22 cellular contexts compared by ENCODE assay signal in the genomic region with DNA sequence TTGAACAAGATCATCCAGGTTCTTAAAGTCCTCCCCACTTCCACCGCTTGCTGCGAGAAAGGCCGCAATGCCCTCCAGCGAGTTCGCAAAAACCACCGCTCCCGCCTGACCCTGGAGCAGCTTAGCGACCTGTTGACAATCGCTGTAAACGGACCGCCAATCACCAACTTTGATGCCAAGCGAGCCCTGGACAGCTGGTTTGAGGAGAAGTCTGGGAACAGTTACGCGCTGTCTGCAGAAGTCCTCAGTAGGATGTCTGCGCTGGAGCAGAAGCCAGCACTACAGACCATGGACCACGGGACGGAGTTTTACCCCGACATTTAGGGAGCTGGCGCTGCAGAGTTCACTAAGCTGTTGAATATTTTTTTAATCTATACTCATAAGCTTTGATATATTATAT. TPM values are rescaled to one million over a fixed set of nuclear protein-coding genes. Genes with fewer than 3 reads are reported as not detected.
"Had no signal": no experiment of that assay in that cellular context is flagged by ENCODE, and none has a peak within 500 bp of the region (broad histone marks: within the 10 kb centered on the region; RNA-seq: fewer than 3 reads in every experiment).

No MANE protein-coding gene starts in this region.

- H3K27me3 ChIP-seq: dorsolateral prefrontal cortex, esophagus squamous epithelium, gastrocnemius medialis, heart right ventricle, left lung had no signal

- H3K27ac ChIP-seq: coronary artery, dorsolateral prefrontal cortex, epithelial cell of prostate, esophagus squamous epithelium, gastrocnemius medialis, heart right ventricle, left lung, lower lobe of right lung had no signal

- H3K4me3 ChIP-seq: coronary artery, dorsolateral prefrontal cortex, esophagus squamous epithelium, gastrocnemius medialis, heart right ventricle, left lung, lower lobe of right lung, mucosa of descending colon had no signal

- H3K4me1 ChIP-seq: esophagus squamous epithelium, gastrocnemius medialis, heart right ventricle, left lung, lower lobe of right lung had no signal

- DNase-seq: dermis blood vessel endothelial cell; effector CD4-positive, alpha-beta T cell; effector memory CD4-positive, alpha-beta T cell; erythroblast; esophagus squamous epithelium; foreskin fibroblast; foreskin melanocyte; gastrocnemius medialis; glutamatergic neuron; heart right ventricle; hippocampal formation; left cardiac atrium; left lung; left ventricle myocardium superior; lower lobe of right lung; mesenchymal stem cell; mucosa of descending colon had no signal

- H3K9me3 ChIP-seq: esophagus squamous epithelium, gastrocnemius medialis, heart right ventricle, left lung, lower lobe of right lung, mucosa of descending colon had no signal

RNA-seq across cellular contexts. Expression of a gene that starts 58.3 kb away (rescaled TPM):
- total RNA-seq: dermis blood vessel endothelial cell, esophagus mucosa, lower lobe of right lung had no signal
- polyA plus RNA-seq: keratinocyte had no signal
